Comparison of ENCODE assay signal across 9 cellular contexts in the genomic region with DNA sequence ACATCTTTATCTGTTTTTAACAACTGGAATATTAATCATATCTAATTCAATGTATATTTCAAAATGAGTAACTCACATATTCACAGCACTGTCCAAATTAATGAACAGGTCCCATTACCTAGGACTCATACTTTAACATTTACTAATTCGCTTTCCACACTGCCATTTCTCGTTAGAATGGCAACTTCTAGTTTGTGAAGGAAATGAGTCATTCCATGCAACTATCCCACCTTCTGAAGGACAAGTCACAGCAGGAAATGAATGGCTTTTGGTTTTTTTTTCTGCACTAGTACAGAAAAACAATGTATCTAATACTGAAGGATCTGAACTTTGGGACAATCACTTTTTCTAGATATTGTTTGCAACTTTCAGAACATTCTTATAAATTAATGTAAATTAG. TPM values are rescaled to one million over a fixed set of nuclear protein-coding genes. Genes with fewer than 3 reads are reported as not detected.
A peak's percentile ranks its signal among the peaks of the same experiment; 100 is the strongest.
DNase-seq lines count a peak whose midpoint lies in the region; ATAC-seq and TF ChIP-seq lines count a peak whose summit lies in the region.
"Had no signal": no experiment of that assay in that cellular context is flagged by ENCODE, and none has a peak within 500 bp of the region (broad histone marks: within the 10 kb centered on the region; RNA-seq: fewer than 3 reads in every experiment).

No MANE protein-coding gene starts in this region.

- no peak for DNase-seq in activated CD8-positive, alpha-beta memory T cell treated with anti-CD3 and anti-CD28 coated beads, Interleukin-2, amount 10 ng/mL, durations not matched to agents 7 days and 5 days
- no peak for DNase-seq in activated CD8-positive, alpha-beta memory T cell treated with anti-CD3 and anti-CD28 coated beads, Interleukin-2, amount 50 U/mL, for 48 hours
- peak; percentile 47 for DNase-seq in KBM-7
- DNase-seq in choroid plexus epithelial cell (ENCODE audit: low read depth): peak; percentile 47
- no peak for DNase-seq in stimulated activated naive B cell treated with anti-CD40 and anti-IgM and Interleukin-4, amounts not matched to agents 10 μg/mL and 1 μg/mL and 100 μg/mL, for 72 hours
- DNase-seq in glutamatergic neuron: no peak
- no peak for DNase-seq in pons (ENCODE audit: low spot score)
- no peak for DNase-seq in KG1 (lab: John Stamatoyannopoulos, UW)

- H3K27me3 Mint-ChIP-seq in activated CD8-positive, alpha-beta memory T cell treated with anti-CD3 and anti-CD28 coated beads, Interleukin-2, amount 10 ng/mL, durations not matched to agents 7 days and 5 days: peaks cover 12% of the 10 kb centered on the region
- no peaks in the 10 kb centered on the region for H3K27me3 Mint-ChIP-seq in stimulated activated naive B cell treated with anti-CD40 and anti-IgM and Interleukin-4, amounts not matched to agents 10 μg/mL and 1 μg/mL and 100 μg/mL, for 72 hours
- no peaks in the 10 kb centered on the region for H3K27me3 Mint-ChIP-seq in glutamatergic neuron (ENCODE audit: unreplicated experiment)

- peaks cover 11% of the 10 kb centered on the region for H3K4me1 Mint-ChIP-seq in activated CD8-positive, alpha-beta memory T cell treated with anti-CD3 and anti-CD28 coated beads, Interleukin-2, amount 10 ng/mL, durations not matched to agents 7 days and 5 days
- peaks cover 35 to 73% of the 10 kb centered on the region in 2 donors for H3K4me1 Mint-ChIP-seq in stimulated activated naive B cell treated with anti-CD40 and anti-IgM and Interleukin-4, amounts not matched to agents 10 μg/mL and 1 μg/mL and 100 μg/mL, for 72 hours
- peaks cover 6% of the 10 kb centered on the region for H3K4me1 Mint-ChIP-seq in glutamatergic neuron (ENCODE audit: low read depth, unreplicated experiment)

- no peaks in the 10 kb centered on the region for H3K9me3 Mint-ChIP-seq in activated CD8-positive, alpha-beta memory T cell treated with anti-CD3 and anti-CD28 coated beads, Interleukin-2, amount 10 ng/mL, durations not matched to agents 7 days and 5 days (ENCODE audit: low read depth)
- no peaks in the 10 kb centered on the region for H3K9me3 Mint-ChIP-seq in stimulated activated naive B cell treated with anti-CD40 and anti-IgM and Interleukin-4, amounts not matched to agents 10 μg/mL and 1 μg/mL and 100 μg/mL, for 72 hours
- no peaks in the 10 kb centered on the region for H3K9me3 Mint-ChIP-seq in glutamatergic neuron (ENCODE audit: unreplicated experiment)

- H3K4me3 Mint-ChIP-seq in activated CD8-positive, alpha-beta memory T cell treated with anti-CD3 and anti-CD28 coated beads, Interleukin-2, amount 10 ng/mL, durations not matched to agents 7 days and 5 days: no peak overlapping the region
- no peak overlapping the region for H3K4me3 Mint-ChIP-seq in stimulated activated naive B cell treated with anti-CD40 and anti-IgM and Interleukin-4, amounts not matched to agents 10 μg/mL and 1 μg/mL and 100 μg/mL, for 72 hours
- no peak overlapping the region for H3K4me3 Mint-ChIP-seq in glutamatergic neuron (ENCODE audit: unreplicated experiment)
- H3K4me3 Mint-ChIP-seq: IgD-negative memory B cell had no signal

- no peaks in the 10 kb centered on the region for H3K36me3 Mint-ChIP-seq in activated CD8-positive, alpha-beta memory T cell treated with anti-CD3 and anti-CD28 coated beads, Interleukin-2, amount 10 ng/mL, durations not matched to agents 7 days and 5 days
- peaks cover under 1 to 8% of the 10 kb centered on the region in 2 donors for H3K36me3 Mint-ChIP-seq in stimulated activated naive B cell treated with anti-CD40 and anti-IgM and Interleukin-4, amounts not matched to agents 10 μg/mL and 1 μg/mL and 100 μg/mL, for 72 hours
- H3K36me3 Mint-ChIP-seq in glutamatergic neuron (ENCODE audit: unreplicated experiment): no peaks in the 10 kb centered on the region
- H3K36me3 Mint-ChIP-seq: IgD-negative memory B cell had no signal

- CTCF ChIA-PET in activated CD8-positive, alpha-beta memory T cell treated with anti-CD3 and anti-CD28 coated beads, Interleukin-2, amount 10 ng/mL, durations not matched to agents 7 days and 5 days (lab: Charles Lee): no interaction called here

- ATAC-seq in activated CD8-positive, alpha-beta memory T cell treated with anti-CD3 and anti-CD28 coated beads, Interleukin-2, amount 10 ng/mL, durations not matched to agents 7 days and 5 days: peak; percentile 67
- ATAC-seq in stimulated activated naive B cell treated with anti-CD40 and anti-IgM and Interleukin-4, amounts not matched to agents 10 μg/mL and 1 μg/mL and 100 μg/mL, for 72 hours (replicated peaks): peak; percentile 77 to 79

- no peak overlapping the region for H3K27ac Mint-ChIP-seq in activated CD8-positive, alpha-beta memory T cell treated with anti-CD3 and anti-CD28 coated beads, Interleukin-2, amount 10 ng/mL, durations not matched to agents 7 days and 5 days
- H3K27ac Mint-ChIP-seq in stimulated activated naive B cell treated with anti-CD40 and anti-IgM and Interleukin-4, amounts not matched to agents 10 μg/mL and 1 μg/mL and 100 μg/mL, for 72 hours: no peak overlapping the region
- H3K27ac Mint-ChIP-seq in glutamatergic neuron (ENCODE audit: unreplicated experiment): no peak overlapping the region
- H3K27ac Mint-ChIP-seq: IgD-negative memory B cell had no signal

- in situ Hi-C loops in KBM-7 (cut with MboI; ENCODE audit: low pct_unique_long_range_greater_than_20kb, low sequenced_read_pairs): no loop called here

- no peak for TF ChIP-seq CTCF in choroid plexus epithelial cell (conservative IDR thresholded peaks at IDR 0.05; ENCODE audit: low read depth, low read length)
- no peak for TF ChIP-seq CTCF in glutamatergic neuron (IDR thresholded peaks at IDR 0.05; ENCODE audit: partially characterized antibody, unreplicated experiment)

- H3K4me3 ChIP-seq in choroid plexus epithelial cell (ENCODE audit: low read depth, low read length): no peak overlapping the region

RNA-seq across cellular contexts. Expression of gene IFNK, which starts 24.6 kb away (rescaled TPM):
- not detected for total RNA-seq in activated CD8-positive, alpha-beta memory T cell treated with anti-CD3 and anti-CD28 coated beads, Interleukin-2, amount 10 ng/mL, durations not matched to agents 7 days and 5 days
- not detected for total RNA-seq in glutamatergic neuron (ENCODE audit: unreplicated experiment)

RNA-seq across cellular contexts. Expression of gene MOB3B, which starts 30.1 kb away (rescaled TPM):
- under 1 TPM; 0.29 to 0.70 TPM for total RNA-seq in activated CD8-positive, alpha-beta memory T cell treated with anti-CD3 and anti-CD28 coated beads, Interleukin-2, amount 10 ng/mL, durations not matched to agents 7 days and 5 days
- 1.8 TPM for total RNA-seq in glutamatergic neuron (ENCODE audit: unreplicated experiment)

Comparison
In these comparisons a context has a peak if more than half of its experiments do, and no peak if none do; other contexts are left out.
1. DNase-seq: peak in KBM-7 (single experiment) and choroid plexus epithelial cell (single experiment); none in activated CD8-positive, alpha-beta memory T cell treated with anti-CD3 and anti-CD28 coated beads, Interleukin-2, amount 10 ng/mL, durations not matched to agents 7 days and 5 days (single experiment), activated CD8-positive, alpha-beta memory T cell treated with anti-CD3 and anti-CD28 coated beads, Interleukin-2, amount 50 U/mL, for 48 hours (single experiment), stimulated activated naive B cell treated with anti-CD40 and anti-IgM and Interleukin-4, amounts not matched to agents 10 μg/mL and 1 μg/mL and 100 μg/mL, for 72 hours (single experiment), glutamatergic neuron (single experiment), pons (single experiment) and KG1 (single experiment).